In genomic region chr2:120155308-120155707, GRCh38 we compare ENCODE assay signal across 7 cellular contexts.
"Had no signal": no experiment of that assay in that cellular context is flagged by ENCODE, and none has a peak within 500 bp of the region (broad histone marks: within the 10 kb centered on the region; RNA-seq: fewer than 3 reads in every experiment).

No MANE protein-coding gene starts in this region.

- H3K27ac ChIP-seq: HL-60 had no signal

- H3K27me3 Mint-ChIP-seq: IgD-negative memory B cell had no signal

- H3K4me1 Mint-ChIP-seq: IgD-negative memory B cell had no signal

- H3K4me3 ChIP-seq: K562 had no signal

- DNase-seq: IMR-90, KBM-7, KG1 had no signal

- H3K4me3 Mint-ChIP-seq: IgD-negative memory B cell had no signal

- ATAC-seq: HepG2, K562 had no signal

- H3K27ac Mint-ChIP-seq: IgD-negative memory B cell had no signal
